ENCODE assay signal across 14 cellular contexts in the genomic region with DNA sequence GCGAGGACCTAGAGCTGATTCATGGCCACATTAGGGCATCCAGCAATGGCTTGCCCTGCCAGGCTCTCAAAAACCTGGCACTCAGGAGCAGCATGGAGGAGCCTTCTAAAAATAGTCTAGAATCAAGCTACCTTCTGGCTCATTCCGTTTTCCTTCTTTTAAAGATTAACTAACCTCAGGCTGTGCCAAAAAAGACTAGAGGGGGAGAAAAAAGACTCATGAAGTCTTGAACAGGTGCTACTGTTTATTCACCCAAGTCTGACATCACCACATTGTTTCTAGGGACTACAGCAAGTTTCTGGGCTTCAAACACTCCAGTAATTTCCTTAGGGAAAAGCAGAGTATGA.
DNase-seq lines count a peak whose midpoint lies in the region; ATAC-seq, FAIRE-seq and TF ChIP-seq lines count a peak whose summit lies in the region.
"Had no signal": no experiment of that assay in that cellular context is flagged by ENCODE, and none has a peak within 500 bp of the region (broad histone marks: within the 10 kb centered on the region; RNA-seq: fewer than 3 reads in every experiment).

No MANE protein-coding gene starts in this region.

- H3K9me3 Mint-ChIP-seq in Calu3 (ENCODE audit: low read depth, unreplicated experiment) = no peaks in the 10 kb centered on the region
- H3K9me3 Mint-ChIP-seq: activated naive CD4-positive, alpha-beta T cell treated with anti-CD3 and anti-CD28 coated beads for 36 hours had no signal

- peaks cover 44% of the 10 kb centered on the region for H3K4me1 Mint-ChIP-seq in Calu3 (ENCODE audit: low read depth, unreplicated experiment)

- H3K36me3 Mint-ChIP-seq in Calu3 (ENCODE audit: insufficient read depth, unreplicated experiment) = no peaks in the 10 kb centered on the region

- intact Hi-C loops in Calu3 (cut with micrococcal nuclease; ENCODE audit: unreplicated experiment) = loop anchor here (10.0 kb wide), 1 partner anchor 380 kb away; no protein-coding TSS in a partner anchor
- intact Hi-C loops in pancreas (cut with DNase I) = no loop called here

- BruUV-seq in Calu3 (replicated peaks; lab: Mats Ljungman, UMichigan) = no TSS peak

- peak overlapping the region; percentile 10 for H3K4me3 Mint-ChIP-seq in Calu3 (ENCODE audit: low read depth, unreplicated experiment)
- H3K4me3 Mint-ChIP-seq: activated naive CD4-positive, alpha-beta T cell treated with anti-CD3 and anti-CD28 coated beads for 36 hours had no signal

- H3K27me3 ChIP-seq in cardiac muscle cell = no peaks in the 10 kb centered on the region
- H3K27me3 ChIP-seq in pancreas = no peaks in the 10 kb centered on the region
- no peaks in the 10 kb centered on the region for H3K27me3 ChIP-seq in effector memory CD4-positive, alpha-beta T cell (replicated peaks; ENCODE audit: control insufficient read depth, insufficient read depth, low read length, poor library complexity, severe bottlenecking)

- no peak for TF ChIP-seq CTCF in Calu3 (IDR thresholded peaks at IDR 0.05; ENCODE audit: unreplicated experiment)
- no peak for TF ChIP-seq CTCF in cardiac muscle cell (IDR thresholded peaks at IDR 0.05; ENCODE audit: low read depth, low read length)
- no peak for TF ChIP-seq CTCF in pancreas (IDR thresholded peaks at IDR 0.05)

- peak overlapping the region; percentile 55 for H3K27ac Mint-ChIP-seq in Calu3 (ENCODE audit: unreplicated experiment)
- H3K27ac Mint-ChIP-seq: activated naive CD4-positive, alpha-beta T cell treated with anti-CD3 and anti-CD28 coated beads for 36 hours had no signal

- H3K9me3 ChIP-seq in cardiac muscle cell (ENCODE audit: low read depth) (no peaks in the 10 kb centered on the region), pancreas (no peaks in the 10 kb centered on the region)
- H3K9me3 ChIP-seq in effector memory CD4-positive, alpha-beta T cell (ENCODE audit: control insufficient read depth, low read length) = no peaks in the 10 kb centered on the region

- peak; percentile 88 to 94 (median 90) for ATAC-seq in pancreas

- 11 to 19% methylated on average over 2 of the region's 2 CpGs for WGBS in pancreas, 2 donors

- CTCF ChIA-PET in Calu3 (lab: Charles Lee) = interaction anchor here (1.0 to 1.8 kb wide), 5 partner anchors 11 to 127 kb away, joined by 3 to 7 read pairs (median 4); no protein-coding TSS in a partner anchor

- peak; percentile 57 for DNase-seq in Calu3
- peak; percentile 99 for DNase-seq in NCI-H446 treated with DMSO at 0.1 percent for 48 hours (lab: John Stamatoyannopoulos, UW)
- DNase-seq in cardiac muscle cell (ENCODE audit: low read depth in 1 of 2, low spot score in 1 of 2) = no peak
- DNase-seq in pancreas = peak; percentile 66 to 86 (median 84)
- DNase-seq in activated T-cell treated with anti-CD3 and anti-CD28 coated beads, Interleukin-2, amount 50 U/mL, for 48 hours = no peak
- DNase-seq in NCI-H526 treated with DMSO at 0.1 percent for 48 hours (lab: John Stamatoyannopoulos, UW) = no peak
- DNase-seq in effector memory CD4-positive, alpha-beta T cell = no peak
- no peak for DNase-seq in SIG-M5 treated with dmso at 0.1 percent for 504 hours (lab: John Stamatoyannopoulos, UW; ENCODE audit: unreplicated experiment)
- DNase-seq: activated naive CD4-positive, alpha-beta T cell treated with anti-CD3 and anti-CD28 coated beads for 36 hours; cortex of kidney; glutamatergic neuron; mesendoderm; NCI-H1417 treated with DMSO at 0.1 percent for 48 hours had no signal

- peak overlapping the region; percentile 14 for H3K27ac ChIP-seq in cardiac muscle cell
- peak overlapping the region; percentile 25 to 82 (median 53) for H3K27ac ChIP-seq in pancreas
- no peak overlapping the region for H3K27ac ChIP-seq in effector memory CD4-positive, alpha-beta T cell (ENCODE audit: insufficient read depth, low read length, poor library complexity, severe bottlenecking)
- H3K27ac ChIP-seq: skin epidermis had no signal

- H3K36me3 ChIP-seq in cardiac muscle cell = no peaks in the 10 kb centered on the region
- H3K36me3 ChIP-seq in pancreas = no peaks in the 10 kb centered on the region
- no peaks in the 10 kb centered on the region for H3K36me3 ChIP-seq in effector memory CD4-positive, alpha-beta T cell (ENCODE audit: control insufficient read depth, insufficient read depth, low read length)

- H3K4me3 ChIP-seq in cardiac muscle cell = no peak overlapping the region
- H3K4me3 ChIP-seq in pancreas = no peak overlapping the region
- no peak overlapping the region for H3K4me3 ChIP-seq in effector memory CD4-positive, alpha-beta T cell (ENCODE audit: insufficient read depth, low read depth, low read length, poor library complexity, severe bottlenecking)
- H3K4me3 ChIP-seq: skin epidermis had no signal

- no peaks in the 10 kb centered on the region for H3K27me3 Mint-ChIP-seq in Calu3 (ENCODE audit: unreplicated experiment)

- H3K4me1 ChIP-seq in cardiac muscle cell (ENCODE audit: low read depth) (peaks cover 22% of the 10 kb centered on the region), pancreas (peaks cover 5 to 41% (median 34%) of the 10 kb centered on the region in 3 donors)
- H3K4me1 ChIP-seq in effector memory CD4-positive, alpha-beta T cell (ENCODE audit: control insufficient read depth, insufficient read depth, low read length, poor library complexity, severe bottlenecking) = peaks cover under 1% of the 10 kb centered on the region

- FAIRE-seq in pancreas (lab: Jason Lieb, UNC) = peak; percentile 49

Comparison
In these comparisons a context has a peak if more than half of its experiments do, and no peak if none do; other contexts are left out.
1. DNase-seq: peak in Calu3 (single experiment), NCI-H446 treated with DMSO at 0.1 percent for 48 hours (single experiment) and pancreas (6 of 6); none in cardiac muscle cell (0 of 2), activated T-cell treated with anti-CD3 and anti-CD28 coated beads, Interleukin-2, amount 50 U/mL, for 48 hours (0 of 2), NCI-H526 treated with DMSO at 0.1 percent for 48 hours (single experiment), effector memory CD4-positive, alpha-beta T cell (0 of 3) and SIG-M5 treated with dmso at 0.1 percent for 504 hours (single experiment).